In genomic region chr1:58999676-59000075, GRCh38 we compare ENCODE assay signal across 16 cellular contexts.
"Had no signal": no experiment of that assay in that cellular context is flagged by ENCODE, and none has a peak within 500 bp of the region (broad histone marks: within the 10 kb centered on the region; RNA-seq: fewer than 3 reads in every experiment).

No MANE protein-coding gene starts in this region.

- H3K27ac Mint-ChIP-seq: activated naive CD8-positive, alpha-beta T cell treated with anti-CD3 and anti-CD28 coated beads, Interleukin-2, amount 10 ng/mL, durations not matched to agents 7 days and 5 days; activated T-cell treated with anti-CD3 and anti-CD28 coated beads, Interleukin-2, amount 50 U/mL, for 72 hours; naive thymus-derived CD8-positive, alpha-beta T cell had no signal

- H3K9me3 ChIP-seq: breast epithelium, esophagus muscularis mucosa, right atrium auricular region, stomach, thoracic aorta had no signal

- H3K27me3 ChIP-seq: breast epithelium, esophagus muscularis mucosa, right atrium auricular region, stomach had no signal

- H3K9me3 Mint-ChIP-seq: activated naive CD8-positive, alpha-beta T cell treated with anti-CD3 and anti-CD28 coated beads, Interleukin-2, amount 10 ng/mL, durations not matched to agents 7 days and 5 days; activated T-cell treated with anti-CD3 and anti-CD28 coated beads, Interleukin-2, amount 50 U/mL, for 72 hours had no signal

- ATAC-seq: activated CD4-positive, CD25-positive, alpha-beta regulatory T cell treated with anti-CD3 and anti-CD28 coated beads, Interleukin-2, amount 50 U/mL, for 24 hours; activated T-cell treated with anti-CD3 and anti-CD28 coated beads, Interleukin-2, amount 50 U/mL, for 72 hours; left lobe of liver; naive thymus-derived CD8-positive, alpha-beta T cell had no signal

- H3K4me1 ChIP-seq: breast epithelium, right atrium auricular region, stomach had no signal

- H3K4me3 ChIP-seq: breast epithelium, esophagus muscularis mucosa, right atrium auricular region, skin epidermis, stomach, thoracic aorta had no signal

- H3K36me3 ChIP-seq: breast epithelium, esophagus muscularis mucosa, right atrium auricular region, stomach, thoracic aorta had no signal

- H3K4me3 Mint-ChIP-seq: activated naive CD8-positive, alpha-beta T cell treated with anti-CD3 and anti-CD28 coated beads, Interleukin-2, amount 10 ng/mL, durations not matched to agents 7 days and 5 days; activated T-cell treated with anti-CD3 and anti-CD28 coated beads, Interleukin-2, amount 50 U/mL, for 72 hours; naive thymus-derived CD8-positive, alpha-beta T cell had no signal

- H3K27me3 Mint-ChIP-seq: activated naive CD8-positive, alpha-beta T cell treated with anti-CD3 and anti-CD28 coated beads, Interleukin-2, amount 10 ng/mL, durations not matched to agents 7 days and 5 days; naive thymus-derived CD8-positive, alpha-beta T cell had no signal

- H3K27ac ChIP-seq: breast epithelium, esophagus muscularis mucosa, right atrium auricular region, skin epidermis, stomach, thoracic aorta had no signal

- DNase-seq: activated CD4-positive, alpha-beta T cell treated with anti-CD3 and anti-CD28 coated beads, Interleukin-2, amount 50 U/mL, for 4 hours; activated gamma-delta T cell treated with Interleukin-2 at 50 U/mL for 16 hours; activated naive CD8-positive, alpha-beta T cell treated with anti-CD3 and anti-CD28 coated beads, Interleukin-2, amount 10 ng/mL, durations not matched to agents 7 days and 5 days; activated T-cell treated with anti-CD3 and anti-CD28 coated beads, Interleukin-2, amount 50 U/mL, for 72 hours; aorta; mammary epithelial cell; naive thymus-derived CD8-positive, alpha-beta T cell; stimulated activated CD4-positive, alpha-beta T cell treated with anti-CD3 and anti-CD28 coated beads, Interleukin-4, amount 100 ng/mL, for 4 hours; stomach had no signal
